9 cellular contexts compared by ENCODE assay signal in genomic region chr1:151130837-151131586, GRCh38. TPM values are rescaled to one million over a fixed set of nuclear protein-coding genes. Genes with fewer than 3 reads are reported as not detected.
DNase-seq lines count a peak whose midpoint lies in the region; ATAC-seq and TF ChIP-seq lines count a peak whose summit lies in the region.
"Had no signal": no experiment of that assay in that cellular context is flagged by ENCODE, and none has a peak within 500 bp of the region (broad histone marks: within the 10 kb centered on the region; RNA-seq: fewer than 3 reads in every experiment).

No MANE protein-coding gene starts in this region.

- peaks cover 0 to 30% (median 22%) of the 10 kb centered on the region in 4 donors for H3K4me1 ChIP-seq in esophagus muscularis mucosa
- peaks cover 8% of the 10 kb centered on the region for H3K4me1 ChIP-seq in muscle layer of colon (ENCODE audit: insufficient read depth, low read length)

- intact Hi-C loops in esophagus muscularis mucosa (cut with DNase I), result no loop called here

- WGBS in esophagus muscularis mucosa, result 22% methylated on average over 45 of the region's 48 CpGs

- peak overlapping the region; percentile 63 for H3K9ac ChIP-seq in muscle layer of colon (ENCODE audit: low read length)

- TF ChIP-seq CTCF in GM12865 (IDR thresholded peaks at IDR 0.05; ENCODE audit: insufficient read depth, low read depth, low read length, missing control alignments) (no peak), esophagus muscularis mucosa (IDR thresholded peaks at IDR 0.05) (peak in 2 of 3 experiments; percentile 9 to 16)

- H3K36me3 ChIP-seq in esophagus muscularis mucosa, result peaks cover 0 to 31% (median 20%) of the 10 kb centered on the region in 4 donors
- peaks cover 2% of the 10 kb centered on the region for H3K36me3 ChIP-seq in muscle layer of colon (ENCODE audit: insufficient read depth, low read length)

- peak overlapping the region; percentile 44 for H3K4me3 ChIP-seq in GM12865 (ENCODE audit: low read depth, low read length)
- peak overlapping the region; percentile 48 to 61 (median 52) for H3K4me3 ChIP-seq in esophagus muscularis mucosa
- H3K4me3 ChIP-seq in muscle layer of colon (ENCODE audit: low read depth in 1 of 2, low read length in 2 of 2), result peak overlapping the region; percentile 35 to 70

- H3K27ac ChIP-seq in esophagus muscularis mucosa (replicated peaks in 1 of 4), result peak overlapping the region; percentile 71 to 81 (median 74)
- peak overlapping the region; percentile 28 for H3K27ac ChIP-seq in muscle layer of colon (ENCODE audit: low read depth, low read length)

- TF ChIP-seq EP300 in esophagus muscularis mucosa (IDR thresholded peaks at IDR 0.05), result no peak

- peak; percentile 70 for ATAC-seq in HG03442 (IDR thresholded peaks at IDR 0.05; ENCODE audit: unreplicated experiment)
- no peak for ATAC-seq in HG03378 (IDR thresholded peaks at IDR 0.05; ENCODE audit: unreplicated experiment)
- no peak for ATAC-seq in GM18870 (IDR thresholded peaks at IDR 0.05; ENCODE audit: unreplicated experiment)

- DNase-seq in GM12865 (ENCODE audit: low read depth), result peak; percentile 90
- peak; percentile 62 for DNase-seq in activated T-cell treated with anti-CD3 and anti-CD28 coated beads for 4 hours
- no peak for DNase-seq in esophagus muscularis mucosa (ENCODE audit: extremely low spot score)
- peak; percentile 32 to 50 for DNase-seq in stimulated activated CD8-positive, alpha-beta memory T cell treated with anti-CD3 and anti-CD28 coated beads, Interleukin-4, amount 100 ng/mL, for 1 hour (ENCODE audit: low read depth in 2 of 2, low spot score in 1 of 2)

- TF ChIP-seq POLR2A in esophagus muscularis mucosa (IDR thresholded peaks at IDR 0.05; ENCODE audit: low read depth), result no peak

- H3K9me3 ChIP-seq in esophagus muscularis mucosa (no peaks in the 10 kb centered on the region), muscle layer of colon (ENCODE audit: low read length) (no peaks in the 10 kb centered on the region)

- no peaks in the 10 kb centered on the region for H3K27me3 ChIP-seq in esophagus muscularis mucosa
- H3K27me3 ChIP-seq in muscle layer of colon (ENCODE audit: control insufficient read depth in 1 of 2, insufficient read depth in 2 of 2, low read length in 2 of 2), result no peaks in the 10 kb centered on the region

RNA-seq across cellular contexts. Expression of gene SEMA6C, which starts 15.4 kb away (rescaled TPM):
- total RNA-seq in esophagus muscularis mucosa, result 10 to 100 TPM in 1 of 4 donors, 1 to 10 TPM in 3; 5.3 to 12.2 (median 7.3) TPM

RNA-seq across cellular contexts. Expression of gene TNFAIP8L2, which starts 25.4 kb away (rescaled TPM):
- total RNA-seq in esophagus muscularis mucosa, result 1 to 10 TPM; 2.8 to 8.3 (median 5.0) TPM
- total RNA-seq: SK-MEL-5 had no signal

RNA-seq across cellular contexts. Expression of gene LYSMD1, which starts 34.7 kb away (rescaled TPM):
- 10 to 100 TPM; 10.9 to 23.5 (median 12.6) TPM for total RNA-seq in esophagus muscularis mucosa

RNA-seq across cellular contexts. Expression of gene SCNM1, which starts 34.9 kb away (rescaled TPM):
- total RNA-seq in esophagus muscularis mucosa, result 10 to 100 TPM; 11.2 to 39.3 (median 21.4) TPM

RNA-seq across cellular contexts. Expression of gene TMOD4, which starts 44.8 kb away (rescaled TPM):
- 1 to 10 TPM in 2 of 4 donors, not detected in 2; 1.5 to 1.6 TPM for total RNA-seq in esophagus muscularis mucosa
